Comparison of ENCODE assay signal across 35 cellular contexts in the genomic region with DNA sequence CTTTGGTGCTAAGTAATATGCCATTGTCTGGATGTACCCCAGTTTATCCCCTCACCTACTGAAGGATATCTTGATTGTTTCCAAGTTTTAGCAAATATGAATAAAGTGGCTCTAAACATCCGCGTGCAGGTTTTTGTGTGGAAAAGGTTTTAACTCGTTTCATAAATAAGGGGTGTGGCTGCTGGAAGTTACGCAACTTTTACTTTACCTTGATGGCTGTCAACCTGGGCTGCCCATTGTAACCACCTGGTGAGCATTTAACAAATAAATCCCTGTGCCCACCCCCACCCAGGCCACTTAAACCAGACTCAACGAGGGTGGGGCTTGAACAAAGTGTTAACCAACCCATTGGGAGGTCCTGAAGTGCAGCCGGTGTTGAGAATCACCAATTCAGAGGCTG.
"Had no signal": no experiment of that assay in that cellular context is flagged by ENCODE, and none has a peak within 500 bp of the region (broad histone marks: within the 10 kb centered on the region; RNA-seq: fewer than 3 reads in every experiment).

No MANE protein-coding gene starts in this region.

- H3K36me3 Mint-ChIP-seq: activated CD4-positive, alpha-beta memory T cell treated with anti-CD3 and anti-CD28 coated beads for 36 hours had no signal

- H3K4me3 Mint-ChIP-seq: activated B cell treated with CpG ODN at 0.5 μM for 24 hours; activated CD4-positive, alpha-beta memory T cell treated with anti-CD3 and anti-CD28 coated beads for 36 hours; activated CD4-positive, alpha-beta T cell treated with anti-CD3 and anti-CD28 coated beads, Interleukin-2, amount 10 ng/mL, durations not matched to agents 24 days and 14 days; activated CD8-positive, alpha-beta T cell treated with anti-CD3 and anti-CD28 coated beads for 36 hours; activated naive CD8-positive, alpha-beta T cell treated with anti-CD3 and anti-CD28 coated beads for 36 hours; activated T-cell treated with anti-CD3 and anti-CD28 coated beads, Interleukin-2, amount 50 U/mL, for 4 hours; activated T-cell treated with anti-CD3 and anti-CD28 coated beads, Interleukin-2, amount 50 U/mL, for 72 hours; activated T-helper 1 cell treated with anti-CD3 and anti-CD28 coated beads, Interleukin-12 subunit alpha, Interleukin-12 subunit beta, Interleukin-2, Interleukin-4 antibody, amounts not matched to agents 30 ng/mL and 10 ng/mL and 1 ng/mL, durations not matched to agents 14 hours and 24 hours and 36 hours; activated T-helper 17 cell treated with anti-CD3 and anti-CD28 coated beads, Interleukin-2, amount 50 U/mL, for 72 hours; T-helper 1 cell treated with Interleukin-12 subunit alpha and Interleukin-12 subunit beta and Interleukin-4 antibody, amounts not matched to agents 30 μg/mL and 1 μg/mL, for 36 hours; T-helper 2 cell treated with Interferon-gamma antibody and Interleukin-4, amounts not matched to agents 5 μg/mL and 100 μg/mL, for 36 hours had no signal

- ATAC-seq: activated CD8-positive, alpha-beta T cell treated with anti-CD3 and anti-CD28 coated beads for 36 hours; activated naive CD4-positive, alpha-beta T cell treated with anti-CD3 and anti-CD28 coated beads, Interleukin-2, amount 50 U/mL, for 72 hours; activated T-cell treated with anti-CD3 and anti-CD28 coated beads, Interleukin-2, amount 50 U/mL, for 4 hours; activated T-cell treated with anti-CD3 and anti-CD28 coated beads, Interleukin-2, amount 50 U/mL, for 72 hours; activated T-helper 17 cell treated with anti-CD3 and anti-CD28 coated beads, Interleukin-2, amount 50 U/mL, for 72 hours; body of pancreas had no signal

- H3K27me3 ChIP-seq: adrenal gland, body of pancreas, brain microvascular endothelial cell, breast epithelium had no signal

- H3K36me3 ChIP-seq: adrenal gland, brain microvascular endothelial cell, breast epithelium had no signal

- H3K4me1 ChIP-seq: adrenal gland, body of pancreas, breast epithelium had no signal

- H3K27ac ChIP-seq: adrenal gland, body of pancreas, brain microvascular endothelial cell, breast epithelium, VCaP had no signal

- DNase-seq: activated B cell treated with CpG ODN at 0.5 μM for 24 hours; activated CD4-positive, alpha-beta memory T cell treated with anti-CD3 and anti-CD28 coated beads for 36 hours; activated CD4-positive, alpha-beta T cell treated with anti-CD3 and anti-CD28 coated beads for 4 hours; activated CD4-positive, alpha-beta T cell treated with anti-CD3 and anti-CD28 coated beads, Interleukin-2, amount 10 ng/mL, durations not matched to agents 24 days and 14 days; activated CD4-positive, alpha-beta T cell treated with anti-CD3 and anti-CD28 coated beads, Interleukin-2, amount 50 U/mL, for 1 hour; activated CD4-positive, alpha-beta T cell treated with anti-CD3 and anti-CD28 coated beads, Interleukin-2, amount 50 U/mL, for 4 hours; activated CD4-positive, CD25-positive, alpha-beta regulatory T cell treated with anti-CD3 and anti-CD28 coated beads, Interleukin-2, amount 50 U/mL, for 72 hours; activated CD8-positive, alpha-beta memory T cell treated with anti-CD3 and anti-CD28 coated beads, Interleukin-2, amount 50 U/mL, for 4 hours; activated CD8-positive, alpha-beta T cell treated with anti-CD3 and anti-CD28 coated beads for 36 hours; activated effector memory CD4-positive, alpha-beta T cell treated with anti-CD3 and anti-CD28 coated beads, Interleukin-2, amount 50 U/mL, for 16 hours; activated gamma-delta T cell treated with Interleukin-2 at 50 U/mL for 16 hours; activated naive CD4-positive, alpha-beta T cell; activated naive CD4-positive, alpha-beta T cell treated with anti-CD3 and anti-CD28 coated beads, Interleukin-2, amount 50 U/mL, for 16 hours; activated naive CD8-positive, alpha-beta T cell treated with anti-CD3 and anti-CD28 coated beads for 36 hours; activated T-cell treated with anti-CD3 and anti-CD28 coated beads for 4 hours; activated T-cell treated with anti-CD3 and anti-CD28 coated beads, Interleukin-2, amount 50 U/mL, for 1 hour; activated T-cell treated with anti-CD3 and anti-CD28 coated beads, Interleukin-2, amount 50 U/mL, for 4 hours; activated T-cell treated with anti-CD3 and anti-CD28 coated beads, Interleukin-2, amount 50 U/mL, for 72 hours; adrenal gland; amniotic stem cell; aorta; body of pancreas; brain microvascular endothelial cell; central memory CD4-positive, alpha-beta T cell; T-helper 2 cell; T-helper 9 cell had no signal

- FAIRE-seq: astrocyte, TTC549 had no signal

- H3K9me3 Mint-ChIP-seq: activated CD4-positive, alpha-beta memory T cell treated with anti-CD3 and anti-CD28 coated beads for 36 hours; activated CD4-positive, alpha-beta T cell treated with anti-CD3 and anti-CD28 coated beads, Interleukin-2, amount 10 ng/mL, durations not matched to agents 24 days and 14 days; activated CD8-positive, alpha-beta T cell treated with anti-CD3 and anti-CD28 coated beads for 36 hours; activated naive CD4-positive, alpha-beta T cell treated with anti-CD3 and anti-CD28 coated beads, Interleukin-2, amount 50 U/mL, for 72 hours; activated naive CD8-positive, alpha-beta T cell treated with anti-CD3 and anti-CD28 coated beads for 36 hours; activated T-cell treated with anti-CD3 and anti-CD28 coated beads, Interleukin-2, amount 50 U/mL, for 72 hours; T-helper 1 cell treated with Interleukin-12 subunit alpha and Interleukin-12 subunit beta and Interleukin-4 antibody, amounts not matched to agents 30 μg/mL and 1 μg/mL, for 36 hours; T-helper 2 cell treated with Interferon-gamma antibody and Interleukin-4, amounts not matched to agents 5 μg/mL and 100 μg/mL, for 36 hours had no signal

- H3K27me3 Mint-ChIP-seq: activated B cell treated with CpG ODN at 0.5 μM for 24 hours; activated CD4-positive, alpha-beta memory T cell treated with anti-CD3 and anti-CD28 coated beads for 36 hours; activated CD8-positive, alpha-beta T cell treated with anti-CD3 and anti-CD28 coated beads for 36 hours; activated naive CD8-positive, alpha-beta T cell treated with anti-CD3 and anti-CD28 coated beads for 36 hours; activated T-helper 17 cell treated with anti-CD3 and anti-CD28 coated beads, Interleukin-2, amount 50 U/mL, for 72 hours had no signal

- H3K9me3 ChIP-seq: adrenal gland, body of pancreas had no signal

- H3K27ac Mint-ChIP-seq: activated B cell treated with CpG ODN at 0.5 μM for 24 hours; activated CD4-positive, alpha-beta memory T cell treated with anti-CD3 and anti-CD28 coated beads for 36 hours; activated CD4-positive, alpha-beta T cell treated with anti-CD3 and anti-CD28 coated beads, Interleukin-2, amount 10 ng/mL, durations not matched to agents 24 days and 14 days; activated CD8-positive, alpha-beta T cell treated with anti-CD3 and anti-CD28 coated beads for 36 hours; activated naive CD4-positive, alpha-beta T cell treated with anti-CD3 and anti-CD28 coated beads, Interleukin-2, amount 50 U/mL, for 72 hours; activated naive CD8-positive, alpha-beta T cell treated with anti-CD3 and anti-CD28 coated beads for 36 hours; activated T-cell treated with anti-CD3 and anti-CD28 coated beads, Interleukin-2, amount 50 U/mL, for 72 hours; activated T-helper 1 cell treated with anti-CD3 and anti-CD28 coated beads, Interleukin-12 subunit alpha, Interleukin-12 subunit beta, Interleukin-2, Interleukin-4 antibody, amounts not matched to agents 30 ng/mL and 10 ng/mL and 1 ng/mL, durations not matched to agents 14 hours and 24 hours and 36 hours; activated T-helper 17 cell treated with anti-CD3 and anti-CD28 coated beads, Interleukin-2, amount 50 U/mL, for 72 hours; T-helper 1 cell treated with Interleukin-12 subunit alpha and Interleukin-12 subunit beta and Interleukin-4 antibody, amounts not matched to agents 30 μg/mL and 1 μg/mL, for 36 hours; T-helper 2 cell treated with Interferon-gamma antibody and Interleukin-4, amounts not matched to agents 5 μg/mL and 100 μg/mL, for 36 hours had no signal

- H3K4me3 ChIP-seq: adrenal gland, body of pancreas, breast epithelium had no signal
